9 cellular contexts compared by ENCODE assay signal in the genomic region with DNA sequence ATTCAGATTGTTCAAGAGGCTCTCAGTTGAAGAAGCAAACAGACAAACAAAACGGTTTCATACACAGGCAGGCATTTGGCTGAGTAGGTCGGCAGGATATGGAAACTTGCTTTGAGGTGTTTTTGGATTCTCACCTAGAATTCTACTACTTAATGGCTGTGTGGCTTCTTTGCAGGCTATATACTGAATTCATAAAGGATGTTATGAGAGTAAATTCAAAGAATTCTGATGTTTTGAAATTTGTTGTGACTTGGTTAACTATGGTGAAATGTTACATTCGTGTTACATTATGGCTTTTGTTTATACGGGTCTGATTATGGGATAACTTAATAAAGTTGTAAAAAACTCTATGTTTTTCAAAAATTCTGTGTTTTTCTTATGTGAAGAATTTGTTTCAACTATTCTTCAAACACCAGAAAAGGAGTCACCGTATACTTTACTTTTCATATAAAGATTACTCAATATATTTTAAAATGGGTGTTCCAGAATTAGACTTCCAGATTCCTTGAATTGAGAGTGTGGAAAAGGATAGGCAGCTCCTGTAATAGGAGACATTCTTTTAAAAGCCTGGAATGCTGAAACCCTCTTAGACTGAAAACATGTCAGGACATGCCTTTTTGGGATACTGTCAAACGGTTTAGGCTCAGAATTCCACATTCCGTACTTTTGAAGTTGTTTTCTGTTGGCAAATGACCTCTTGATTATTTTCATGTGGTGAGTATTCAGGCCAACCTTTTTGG. TPM values are rescaled to one million over a fixed set of nuclear protein-coding genes. Genes with fewer than 3 reads are reported as not detected.
DNase-seq lines count a peak whose midpoint lies in the region; ATAC-seq and TF ChIP-seq lines count a peak whose summit lies in the region.
"Had no signal": no experiment of that assay in that cellular context is flagged by ENCODE, and none has a peak within 500 bp of the region (broad histone marks: within the 10 kb centered on the region; RNA-seq: fewer than 3 reads in every experiment).

No MANE protein-coding gene starts in this region.

- TF ChIP-seq CTCF in fibroblast of mammary gland (conservative IDR thresholded peaks at IDR 0.05; ENCODE audit: control insufficient read depth, insufficient read depth, low read depth, low read length), result no peak

- no peak for ATAC-seq in GM18858 (IDR thresholded peaks at IDR 0.05; ENCODE audit: unreplicated experiment)

- H3K4me3 ChIP-seq in fibroblast of mammary gland (ENCODE audit: control insufficient read depth, low read depth, low read length), result no peak overlapping the region

- peak; percentile 40 for DNase-seq in GM03348 (ENCODE audit: low spot score)
- DNase-seq in NCI-H446 treated with DMSO at 0.1 percent for 48 hours (lab: John Stamatoyannopoulos, UW), result peak; percentile 88
- peak; percentile 95 for DNase-seq in fibroblast of mammary gland (ENCODE audit: low read depth)
- DNase-seq in renal cortical epithelial cell (ENCODE audit: low read depth), result peak; percentile 77
- no peak for DNase-seq in superior temporal gyrus (ENCODE audit: extremely low spot score)
- DNase-seq in NCI-H526 (lab: John Stamatoyannopoulos, UW), result no peak
- no peak for DNase-seq in effector CD8-positive, alpha-beta T cell (lab: John Stamatoyannopoulos, UW)
- DNase-seq: immature natural killer cell had no signal

RNA-seq across cellular contexts. Expression of gene IRF2BP2, which starts 8.2 kb away (rescaled TPM):
- total RNA-seq in renal cortical epithelial cell, result 53.0 and 79.6 TPM in 2 replicates

Comparison
In these comparisons a context has a peak if more than half of its experiments do, and no peak if none do; other contexts are left out.
1. DNase-seq: peak in GM03348 (single experiment), NCI-H446 treated with DMSO at 0.1 percent for 48 hours (single experiment), fibroblast of mammary gland (single experiment) and renal cortical epithelial cell (single experiment); none in superior temporal gyrus (single experiment), NCI-H526 (0 of 2) and effector CD8-positive, alpha-beta T cell (single experiment).